In genomic region chr22:47030881-47031627, GRCh38 we compare ENCODE assay signal across 14 cellular contexts.
DNase-seq lines count a peak whose midpoint lies in the region; TF ChIP-seq lines count a peak whose summit lies in the region.
"Had no signal": no experiment of that assay in that cellular context is flagged by ENCODE, and none has a peak within 500 bp of the region (broad histone marks: within the 10 kb centered on the region; RNA-seq: fewer than 3 reads in every experiment).

No MANE protein-coding gene starts in this region.

- H3K4me2 ChIP-seq in mesenchymal stem cell (ENCODE audit: low read length, poor library complexity, severe bottlenecking), result no peak overlapping the region
- H3K4me2 ChIP-seq: SK-N-SH had no signal

- H3K4me1 Mint-ChIP-seq in endodermal cell, result peaks cover 24% of the 10 kb centered on the region

- no peaks in the 10 kb centered on the region for H3K9me3 Mint-ChIP-seq in endodermal cell
- H3K9me3 Mint-ChIP-seq: activated T-helper 2 cell treated with anti-CD3 and anti-CD28 coated beads, Interferon-gamma antibody, Interleukin-2, Interleukin-4, amounts not matched to agents 10 μg/mL and 5 μg/mL and 100 μg/mL, durations not matched to agents 14 hours and 24 hours and 36 hours had no signal

- no peak overlapping the region for H2BK5ac ChIP-seq in mesenchymal stem cell (ENCODE audit: low read depth, low read length, poor library complexity, severe bottlenecking)

- WGBS in mesenchymal stem cell, result 91% methylated on average over 24 of the region's 24 CpGs
- 89 to 98% methylated on average over 17 to 24 of the region's 24 CpGs for WGBS in endodermal cell (ENCODE audit: insufficient coverage in 1 of 2, insufficient read length in 1 of 2), 2 experiments

- no peak overlapping the region for H4K91ac ChIP-seq in mesenchymal stem cell (ENCODE audit: low read length)

- H3K27ac ChIP-seq in left ventricle myocardium inferior (replicated peaks) (no peak overlapping the region), mesenchymal stem cell (ENCODE audit: low read length, poor library complexity, severe bottlenecking) (no peak overlapping the region), WERI-Rb-1 (no peak overlapping the region), endodermal cell (ENCODE audit: low read depth, low read length) (no peak overlapping the region)
- H3K27ac ChIP-seq: ascending aorta had no signal

- peaks cover 37% of the 10 kb centered on the region for H3K79me1 ChIP-seq in mesenchymal stem cell (replicated peaks; ENCODE audit: low read length, poor library complexity, severe bottlenecking)

- H2AK5ac ChIP-seq in mesenchymal stem cell (ENCODE audit: low read length, severe bottlenecking), result no peak overlapping the region

- no peak overlapping the region for H3K4ac ChIP-seq in mesenchymal stem cell (ENCODE audit: low read depth in 1 of 2, low read length in 2 of 2)

- no peak overlapping the region for H3K18ac ChIP-seq in mesenchymal stem cell (ENCODE audit: low read depth in 1 of 2, low read length in 2 of 2)

- no peaks in the 10 kb centered on the region for H3K36me3 ChIP-seq in left ventricle myocardium inferior
- peaks cover 0 to 39% of the 10 kb centered on the region in 2 experiments for H3K36me3 ChIP-seq in mesenchymal stem cell (ENCODE audit: control insufficient read depth in 1 of 2, insufficient read depth in 2 of 2, low read depth in 1 of 2, low read length in 2 of 2)
- no peaks in the 10 kb centered on the region for H3K36me3 ChIP-seq in WERI-Rb-1
- no peaks in the 10 kb centered on the region for H3K36me3 ChIP-seq in endodermal cell (ENCODE audit: control insufficient read depth, insufficient read depth, low read length)
- H3K36me3 ChIP-seq: ascending aorta had no signal

- H3K4me3 Mint-ChIP-seq in endodermal cell, result no peak overlapping the region

- intact Hi-C loops in left ventricle myocardium inferior (cut with micrococcal nuclease) (no loop called here), cardiac septum (cut with DNase I) (no loop called here)

- H2AFZ ChIP-seq in mesenchymal stem cell (ENCODE audit: low read depth, low read length), result no peak overlapping the region

- H3K4me3 ChIP-seq in left ventricle myocardium inferior, result no peak overlapping the region
- no peak overlapping the region for H3K4me3 ChIP-seq in mesenchymal stem cell (ENCODE audit: insufficient read depth in 1 of 2, low read depth in 1 of 2, low read length in 2 of 2)
- no peak overlapping the region for H3K4me3 ChIP-seq in WERI-Rb-1 (ENCODE audit: low read depth, low read length)
- H3K4me3 ChIP-seq in endodermal cell (ENCODE audit: low read length), result no peak overlapping the region
- H3K4me3 ChIP-seq: ascending aorta, esophagus muscularis mucosa had no signal

- no peak for TF ChIP-seq CTCF in left ventricle myocardium inferior (IDR thresholded peaks at IDR 0.05; ENCODE audit: borderline replicate concordance)
- TF ChIP-seq CTCF in WERI-Rb-1 (IDR thresholded peaks at IDR 0.05; ENCODE audit: low read depth, low read length), result no peak
- TF ChIP-seq CTCF in endodermal cell (conservative IDR thresholded peaks at IDR 0.05), result no peak

- H2BK120ac ChIP-seq in mesenchymal stem cell (ENCODE audit: low read depth, low read length), result no peak overlapping the region

- H3K9me3 ChIP-seq in left ventricle myocardium inferior (replicated peaks), result no peaks in the 10 kb centered on the region
- no peaks in the 10 kb centered on the region for H3K9me3 ChIP-seq in mesenchymal stem cell (ENCODE audit: control insufficient read depth, low read length)
- no peaks in the 10 kb centered on the region for H3K9me3 ChIP-seq in WERI-Rb-1 (ENCODE audit: severe bottlenecking)
- H3K9me3 ChIP-seq in endodermal cell (ENCODE audit: control insufficient read depth, low read length), result no peaks in the 10 kb centered on the region
- H3K9me3 ChIP-seq: ascending aorta, esophagus muscularis mucosa, SK-N-SH had no signal

- H3K14ac ChIP-seq in mesenchymal stem cell (ENCODE audit: low read length in 2 of 2), result peak overlapping the region in 1 of 2 experiments; percentile 91

- H3K27me3 ChIP-seq in left ventricle myocardium inferior (ENCODE audit: low read depth), result no peaks in the 10 kb centered on the region
- H3K27me3 ChIP-seq in mesenchymal stem cell (ENCODE audit: control insufficient read depth in 1 of 2, insufficient read depth in 1 of 2, low read length in 2 of 2), result no peaks in the 10 kb centered on the region
- no peaks in the 10 kb centered on the region for H3K27me3 ChIP-seq in WERI-Rb-1 (ENCODE audit: insufficient read depth, low read depth, severe bottlenecking)
- H3K27me3 ChIP-seq in endodermal cell (ENCODE audit: control insufficient read depth, insufficient read depth, low read length, poor library complexity, severe bottlenecking), result no peaks in the 10 kb centered on the region
- H3K27me3 ChIP-seq: ascending aorta, esophagus muscularis mucosa had no signal

- DNase-seq in left ventricle myocardium inferior (peak; percentile 3), cardiac septum (ENCODE audit: low spot score) (no peak), SW480 (ENCODE audit: low spot score) (peak; percentile 80), mesenchymal stem cell (no peak), WERI-Rb-1 (no peak), endodermal cell (no peak)
- DNase-seq in central memory CD4-positive, alpha-beta T cell, result no peak
- no peak for DNase-seq in activated CD4-positive, CD25-positive, alpha-beta regulatory T cell treated with anti-CD3 and anti-CD28 coated beads, Interleukin-2, amount 50 U/mL, for 72 hours
- DNase-seq: cortex of kidney, SK-N-SH, substantia nigra had no signal

- H3K36me3 Mint-ChIP-seq in endodermal cell (ENCODE audit: low read depth), result no peaks in the 10 kb centered on the region

- H3K27me3 Mint-ChIP-seq in endodermal cell (ENCODE audit: insufficient read depth), result no peaks in the 10 kb centered on the region

- no peak overlapping the region for H3K23ac ChIP-seq in mesenchymal stem cell (ENCODE audit: low read length in 2 of 2)

- H3K9ac ChIP-seq in mesenchymal stem cell (ENCODE audit: low read length) (peak overlapping the region; percentile 16), endodermal cell (ENCODE audit: extremely low read depth, low read length, poor library complexity, severe bottlenecking) (no peak overlapping the region)
- H3K9ac ChIP-seq: SK-N-SH had no signal

- H3K27ac Mint-ChIP-seq in endodermal cell, result no peak overlapping the region
- H3K27ac Mint-ChIP-seq: activated T-helper 2 cell treated with anti-CD3 and anti-CD28 coated beads, Interferon-gamma antibody, Interleukin-2, Interleukin-4, amounts not matched to agents 10 μg/mL and 5 μg/mL and 100 μg/mL, durations not matched to agents 14 hours and 24 hours and 36 hours had no signal

- H4K8ac ChIP-seq in mesenchymal stem cell (ENCODE audit: low read length), result no peak overlapping the region

- peaks cover 4% of the 10 kb centered on the region for H3K4me1 ChIP-seq in left ventricle myocardium inferior
- peaks cover 23% of the 10 kb centered on the region for H3K4me1 ChIP-seq in mesenchymal stem cell (ENCODE audit: control insufficient read depth, insufficient read depth, low read depth, low read length)
- H3K4me1 ChIP-seq in endodermal cell (ENCODE audit: control insufficient read depth, insufficient read depth, low read length), result peaks cover 12% of the 10 kb centered on the region
- H3K4me1 ChIP-seq: ascending aorta had no signal

- no peak overlapping the region for H2BK15ac ChIP-seq in mesenchymal stem cell (ENCODE audit: low read depth, poor library complexity, severe bottlenecking)

- H2BK12ac ChIP-seq in mesenchymal stem cell (ENCODE audit: low read length in 2 of 2), result no peak overlapping the region

Comparison
In these comparisons a context has a peak if more than half of its experiments do, and no peak if none do; other contexts are left out.
1. DNase-seq: peak in left ventricle myocardium inferior (single experiment) and SW480 (single experiment); none in cardiac septum (single experiment), mesenchymal stem cell (single experiment), WERI-Rb-1 (single experiment), central memory CD4-positive, alpha-beta T cell (single experiment), endodermal cell (single experiment) and activated CD4-positive, CD25-positive, alpha-beta regulatory T cell treated with anti-CD3 and anti-CD28 coated beads, Interleukin-2, amount 50 U/mL, for 72 hours (single experiment).